28 cellular contexts compared by ENCODE assay signal in genomic region chr18:76837071-76837470, GRCh38.
"Had no signal": no experiment of that assay in that cellular context is flagged by ENCODE, and none has a peak within 500 bp of the region (broad histone marks: within the 10 kb centered on the region; RNA-seq: fewer than 3 reads in every experiment).

No MANE protein-coding gene starts in this region.

- H3K27ac ChIP-seq: adrenal gland, breast epithelium had no signal

- H3K27me3 ChIP-seq: adrenal gland, body of pancreas, breast epithelium, MG63 had no signal

- H3K4me1 ChIP-seq: breast epithelium had no signal

- H3K4me3 ChIP-seq: adrenal gland, body of pancreas, breast epithelium, MG63 had no signal

- DNase-seq: activated CD4-positive, alpha-beta T cell treated with anti-CD3 and anti-CD28 coated beads, Interleukin-2, amount 10 ng/mL, durations not matched to agents 24 days and 14 days; activated CD4-positive, alpha-beta T cell treated with anti-CD3 and anti-CD28 coated beads, Interleukin-2, amount 50 U/mL, for 4 hours; activated CD8-positive, alpha-beta T cell treated with anti-CD3 and anti-CD28 coated beads for 36 hours; activated gamma-delta T cell; activated naive CD4-positive, alpha-beta T cell treated with Interleukin-2 at 50 U/mL for 16 hours; activated naive CD8-positive, alpha-beta T cell treated with anti-CD3 and anti-CD28 coated beads, Interleukin-2, amount 10 ng/mL, durations not matched to agents 7 days and 5 days; activated T-cell treated with anti-CD3 and anti-CD28 coated beads, Interleukin-2, amount 50 U/mL, for 1 hour; adrenal gland; body of pancreas; Kasumi-1; MG63; NCI-H1048; NCI-H1105 treated with DMSO at 0.1 percent for 48 hours; NCI-H1436; NCI-H1694; NCI-H1930; NCI-H2081 treated with DMSO at 0.1 percent for 48 hours; NCI-H226; NCI-H446 treated with DMSO at 0.1 percent for 48 hours; NCI-H524 treated with DMSO at 0.1 percent for 48 hours; NK-92 treated with Interleukin-12 subunit alpha and Interleukin-12 subunit beta, amount 100 ng/mL, for 24 hours; PC-3; Right ventricle myocardium superior; SW 1271; T-helper 1 cell; T1000; WERI-Rb-1 had no signal

- H3K36me3 ChIP-seq: adrenal gland, breast epithelium, MG63, WERI-Rb-1 had no signal

- H3K9me3 ChIP-seq: adrenal gland, body of pancreas, breast epithelium had no signal

- ATAC-seq: activated CD8-positive, alpha-beta T cell treated with anti-CD3 and anti-CD28 coated beads for 36 hours; body of pancreas; PC-3 had no signal
